8 cellular contexts compared by ENCODE assay signal in the genomic region with DNA sequence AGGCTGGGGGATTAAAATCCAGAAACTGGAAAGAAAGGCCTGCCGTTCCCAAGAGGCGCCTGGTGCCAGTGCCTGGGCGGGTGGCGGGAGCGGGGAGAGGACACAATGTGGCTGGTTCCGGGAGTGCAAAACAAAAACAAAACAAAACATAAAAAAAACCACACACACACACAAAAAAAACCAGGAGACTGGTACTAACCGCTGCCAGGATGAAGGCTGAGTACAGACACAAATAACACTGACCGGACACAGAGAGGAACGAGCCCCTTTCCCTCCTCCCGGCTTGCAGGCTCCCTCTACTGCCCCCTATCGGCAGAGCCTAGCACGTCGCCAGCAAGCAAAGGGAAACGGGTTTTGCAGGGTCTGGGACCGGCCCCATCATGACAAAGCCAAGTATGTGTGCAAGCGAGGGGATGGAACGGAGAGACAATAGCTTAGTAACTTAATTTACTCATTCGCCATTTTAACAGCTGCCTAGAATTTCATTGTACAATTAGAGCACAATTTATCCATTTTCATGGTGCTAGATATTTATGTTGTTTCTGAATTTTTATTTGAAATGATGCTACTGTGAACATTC. TPM values are rescaled to one million over a fixed set of nuclear protein-coding genes. Genes with fewer than 3 reads are reported as not detected.
DNase-seq lines count a peak whose midpoint lies in the region; ATAC-seq, FAIRE-seq and TF ChIP-seq lines count a peak whose summit lies in the region.

No MANE protein-coding gene starts in this region.

- TF ChIP-seq POLR2A in lower leg skin (IDR thresholded peaks at IDR 0.05): no peak

- peak; percentile 60 for ATAC-seq in HG03097 (IDR thresholded peaks at IDR 0.05; ENCODE audit: low FRiP score, unreplicated experiment)

- no peaks in the 10 kb centered on the region for H3K9me3 ChIP-seq in A673 (ENCODE audit: low read depth, low read length, poor library complexity, severe bottlenecking)

- BruUV-seq in A673 (replicated peaks; lab: Mats Ljungman, UMichigan): no TSS peak

- peak; percentile 99 for TF ChIP-seq CTCF in A673 (conservative IDR thresholded peaks at IDR 0.05; ENCODE audit: low read depth, low read length)
- TF ChIP-seq CTCF in lower leg skin (IDR thresholded peaks at IDR 0.05): peak in 2 of 3 donors; percentile 60 to 90

- peak overlapping the region; percentile 61 for H3K27ac ChIP-seq in A673 (ENCODE audit: low read depth, low read length, poor library complexity, severe bottlenecking)

- 2 to 8% methylated on average over 18 of the region's 18 CpGs for WGBS in lower leg skin, 2 donors

- CTCF ChIA-PET in A673 (lab: Charles Lee): interaction anchor here (0.5 to 1.7 kb wide), 4 partner anchors 180 to 984 kb away, joined by 3 to 9 read pairs (median 3); no protein-coding TSS in a partner anchor

- peaks cover 30% of the 10 kb centered on the region for H3K4me1 ChIP-seq in A673 (ENCODE audit: insufficient read depth, low read length, poor library complexity, severe bottlenecking)

- no peaks in the 10 kb centered on the region for H3K27me3 ChIP-seq in A673 (replicated peaks; ENCODE audit: insufficient read depth, low read depth, low read length, poor library complexity)

- intact Hi-C loops in A673 (cut with micrococcal nuclease; ENCODE audit: unreplicated experiment): loop anchor here (1.0 to 10.0 kb wide), 5 partner anchors 80 to 1292 kb away; no protein-coding TSS in a partner anchor
- intact Hi-C loops in lower leg skin (cut with DNase I; ENCODE audit: low total_unique reads): loop anchor here (5.0 kb wide), 1 partner anchor 180 kb away; no protein-coding TSS in a partner anchor

- peak; percentile 93 for DNase-seq in A673 (ENCODE audit: low spot score)
- DNase-seq in GM18507 (ENCODE audit: extremely low spot score, insufficient read length, low read depth): peak; percentile 54
- DNase-seq in NCI-H524 treated with DMSO at 0.1 percent for 48 hours (lab: John Stamatoyannopoulos, UW): peak; percentile 59
- peak; percentile 72 for DNase-seq in activated CD4-positive, alpha-beta T cell treated with anti-CD3 and anti-CD28 coated beads, Interleukin-2, amount 50 U/mL, for 1 hour
- peak; percentile 78 to 82 for DNase-seq in dermis microvascular lymphatic vessel endothelial cell (ENCODE audit: low read depth in 2 of 2)
- DNase-seq in lower leg skin (ENCODE audit: low spot score in 2 of 2): peak; percentile 73 to 96
- peak; percentile 85 for DNase-seq in stimulated activated CD4-positive, alpha-beta T cell treated with anti-CD3 and anti-CD28 coated beads, Interleukin-4, amount 100 ng/mL, for 24 hours

- H3K4me3 ChIP-seq in A673 (ENCODE audit: low read depth, low read length, poor library complexity, severe bottlenecking): peak overlapping the region; percentile 23
- no peak overlapping the region for H3K4me3 ChIP-seq in lower leg skin (ENCODE audit: low read depth, poor library complexity, severe bottlenecking)

- FAIRE-seq in GM18507 (lab: Jason Lieb, UNC): peak; percentile 96

- POLR2A ChIA-PET in A673 (lab: Charles Lee; ENCODE audit: low non-redundant PET): no interaction called here

- no peaks in the 10 kb centered on the region for H3K36me3 ChIP-seq in A673 (ENCODE audit: insufficient read depth, low read length, poor library complexity, severe bottlenecking)

RNA-seq across cellular contexts. Expression of gene ZDHHC20, which starts 17.9 kb away (rescaled TPM):
- total RNA-seq in A673 (2021): 98.9 and 110 TPM in 2 replicates
- total RNA-seq in dermis microvascular lymphatic vessel endothelial cell: 88.0 and 88.7 TPM in 2 replicates
- total RNA-seq in lower leg skin: 100 to 1,000 TPM in 1 of 4 donors, 10 to 100 TPM in 3; 65.5 to 128 (median 84.4) TPM
